Comparison of ENCODE assay signal across 39 cellular contexts in genomic region chr16:19443659-19444058, GRCh38. TPM values are rescaled to one million over a fixed set of nuclear protein-coding genes. Genes with fewer than 3 reads are reported as not detected.
"Had no signal": no experiment of that assay in that cellular context is flagged by ENCODE, and none has a peak within 500 bp of the region (broad histone marks: within the 10 kb centered on the region; RNA-seq: fewer than 3 reads in every experiment).

No MANE protein-coding gene starts in this region.

- H3K4me1 ChIP-seq: adrenal gland, body of pancreas, breast epithelium had no signal

- H3K27ac ChIP-seq: adrenal gland, body of pancreas, brain microvascular endothelial cell, breast epithelium, VCaP had no signal

- H3K4me3 ChIP-seq: adrenal gland, body of pancreas, breast epithelium had no signal

- H3K9me3 ChIP-seq: adrenal gland, body of pancreas, breast epithelium had no signal

- H3K36me3 Mint-ChIP-seq: activated CD4-positive, alpha-beta memory T cell treated with anti-CD3 and anti-CD28 coated beads for 36 hours; activated naive CD4-positive, alpha-beta T cell treated with anti-CD3 and anti-CD28 coated beads, Interleukin-2, amount 50 U/mL, for 72 hours; activated naive CD8-positive, alpha-beta T cell treated with anti-CD3 and anti-CD28 coated beads for 36 hours had no signal

- ATAC-seq: activated CD8-positive, alpha-beta T cell treated with anti-CD3 and anti-CD28 coated beads for 36 hours; activated naive CD4-positive, alpha-beta T cell treated with anti-CD3 and anti-CD28 coated beads, Interleukin-2, amount 50 U/mL, for 72 hours; activated T-cell treated with anti-CD3 and anti-CD28 coated beads, Interleukin-2, amount 50 U/mL, for 4 hours; activated T-cell treated with anti-CD3 and anti-CD28 coated beads, Interleukin-2, amount 50 U/mL, for 72 hours; activated T-helper 17 cell treated with anti-CD3 and anti-CD28 coated beads, Interleukin-2, amount 50 U/mL, for 72 hours; body of pancreas had no signal

- DNase-seq: activated B cell treated with CpG ODN at 0.5 μM for 24 hours; activated CD4-positive, alpha-beta memory T cell treated with anti-CD3 and anti-CD28 coated beads for 36 hours; activated CD4-positive, alpha-beta T cell treated with anti-CD3 and anti-CD28 coated beads for 4 hours; activated CD4-positive, alpha-beta T cell treated with anti-CD3 and anti-CD28 coated beads, Interleukin-2, amount 10 ng/mL, durations not matched to agents 24 days and 14 days; activated CD4-positive, alpha-beta T cell treated with anti-CD3 and anti-CD28 coated beads, Interleukin-2, amount 50 U/mL, for 1 hour; activated CD4-positive, alpha-beta T cell treated with anti-CD3 and anti-CD28 coated beads, Interleukin-2, amount 50 U/mL, for 4 hours; activated CD4-positive, CD25-positive, alpha-beta regulatory T cell treated with anti-CD3 and anti-CD28 coated beads, Interleukin-2, amount 50 U/mL, for 72 hours; activated CD8-positive, alpha-beta memory T cell treated with anti-CD3 and anti-CD28 coated beads, Interleukin-2, amount 50 U/mL, for 4 hours; activated CD8-positive, alpha-beta T cell treated with anti-CD3 and anti-CD28 coated beads for 36 hours; activated effector memory CD4-positive, alpha-beta T cell treated with anti-CD3 and anti-CD28 coated beads, Interleukin-2, amount 50 U/mL, for 16 hours; activated gamma-delta T cell treated with Interleukin-2 at 50 U/mL for 16 hours; activated naive CD4-positive, alpha-beta T cell; activated naive CD4-positive, alpha-beta T cell treated with anti-CD3 and anti-CD28 coated beads for 36 hours; activated naive CD4-positive, alpha-beta T cell treated with anti-CD3 and anti-CD28 coated beads, Interleukin-2, amount 50 U/mL, for 16 hours; activated naive CD8-positive, alpha-beta T cell treated with anti-CD3 and anti-CD28 coated beads for 36 hours; activated T-cell treated with anti-CD3 and anti-CD28 coated beads for 4 hours; activated T-cell treated with anti-CD3 and anti-CD28 coated beads, Interleukin-2, amount 50 U/mL, for 1 hour; activated T-cell treated with anti-CD3 and anti-CD28 coated beads, Interleukin-2, amount 50 U/mL, for 4 hours; activated T-cell treated with anti-CD3 and anti-CD28 coated beads, Interleukin-2, amount 50 U/mL, for 72 hours; adrenal gland; amniotic stem cell; aorta; body of pancreas; brain microvascular endothelial cell; central memory CD4-positive, alpha-beta T cell; T-helper 1 cell; T-helper 2 cell; T-helper 9 cell had no signal

- H3K27ac Mint-ChIP-seq: activated B cell treated with CpG ODN at 0.5 μM for 24 hours; activated CD4-positive, alpha-beta memory T cell treated with anti-CD3 and anti-CD28 coated beads for 36 hours; activated CD4-positive, alpha-beta T cell treated with anti-CD3 and anti-CD28 coated beads, Interleukin-2, amount 10 ng/mL, durations not matched to agents 24 days and 14 days; activated CD8-positive, alpha-beta T cell treated with anti-CD3 and anti-CD28 coated beads for 36 hours; activated naive CD4-positive, alpha-beta T cell treated with anti-CD3 and anti-CD28 coated beads for 36 hours; activated naive CD4-positive, alpha-beta T cell treated with anti-CD3 and anti-CD28 coated beads, Interleukin-2, amount 50 U/mL, for 72 hours; activated naive CD8-positive, alpha-beta T cell treated with anti-CD3 and anti-CD28 coated beads for 36 hours; activated T-cell treated with anti-CD3 and anti-CD28 coated beads, Interleukin-2, amount 50 U/mL, for 72 hours; activated T-helper 1 cell treated with anti-CD3 and anti-CD28 coated beads, Interleukin-12 subunit alpha, Interleukin-12 subunit beta, Interleukin-2, Interleukin-4 antibody, amounts not matched to agents 30 ng/mL and 10 ng/mL and 1 ng/mL, durations not matched to agents 14 hours and 24 hours and 36 hours; activated T-helper 17 cell treated with anti-CD3 and anti-CD28 coated beads, Interleukin-2, amount 50 U/mL, for 72 hours; T-helper 1 cell treated with Interleukin-12 subunit alpha and Interleukin-12 subunit beta and Interleukin-4 antibody, amounts not matched to agents 30 μg/mL and 1 μg/mL, for 36 hours; T-helper 2 cell treated with Interferon-gamma antibody and Interleukin-4, amounts not matched to agents 5 μg/mL and 100 μg/mL, for 36 hours had no signal

- H3K36me3 ChIP-seq: adrenal gland, brain microvascular endothelial cell, breast epithelium had no signal

- FAIRE-seq: astrocyte, TTC549 had no signal

- H3K4me3 Mint-ChIP-seq: activated B cell treated with CpG ODN at 0.5 μM for 24 hours; activated CD4-positive, alpha-beta memory T cell treated with anti-CD3 and anti-CD28 coated beads for 36 hours; activated CD4-positive, alpha-beta T cell treated with anti-CD3 and anti-CD28 coated beads, Interleukin-2, amount 10 ng/mL, durations not matched to agents 24 days and 14 days; activated CD8-positive, alpha-beta T cell treated with anti-CD3 and anti-CD28 coated beads for 36 hours; activated naive CD4-positive, alpha-beta T cell treated with anti-CD3 and anti-CD28 coated beads for 36 hours; activated naive CD8-positive, alpha-beta T cell treated with anti-CD3 and anti-CD28 coated beads for 36 hours; activated T-cell treated with anti-CD3 and anti-CD28 coated beads, Interleukin-2, amount 50 U/mL, for 4 hours; activated T-cell treated with anti-CD3 and anti-CD28 coated beads, Interleukin-2, amount 50 U/mL, for 72 hours; activated T-helper 1 cell treated with anti-CD3 and anti-CD28 coated beads, Interleukin-12 subunit alpha, Interleukin-12 subunit beta, Interleukin-2, Interleukin-4 antibody, amounts not matched to agents 30 ng/mL and 10 ng/mL and 1 ng/mL, durations not matched to agents 14 hours and 24 hours and 36 hours; activated T-helper 17 cell treated with anti-CD3 and anti-CD28 coated beads, Interleukin-2, amount 50 U/mL, for 72 hours; T-helper 1 cell treated with Interleukin-12 subunit alpha and Interleukin-12 subunit beta and Interleukin-4 antibody, amounts not matched to agents 30 μg/mL and 1 μg/mL, for 36 hours; T-helper 2 cell treated with Interferon-gamma antibody and Interleukin-4, amounts not matched to agents 5 μg/mL and 100 μg/mL, for 36 hours had no signal

- H3K4me1 Mint-ChIP-seq: activated B cell treated with CpG ODN at 0.5 μM for 24 hours; activated CD4-positive, alpha-beta T cell treated with anti-CD3 and anti-CD28 coated beads, Interleukin-2, amount 10 ng/mL, durations not matched to agents 24 days and 14 days; activated naive CD8-positive, alpha-beta T cell treated with anti-CD3 and anti-CD28 coated beads for 36 hours; activated T-helper 17 cell treated with anti-CD3 and anti-CD28 coated beads, Interleukin-2, amount 50 U/mL, for 72 hours had no signal

- H3K27me3 ChIP-seq: adrenal gland, body of pancreas, brain microvascular endothelial cell, breast epithelium had no signal

- H3K9me3 Mint-ChIP-seq: activated B cell treated with CpG ODN at 0.5 μM for 24 hours; activated CD4-positive, alpha-beta memory T cell treated with anti-CD3 and anti-CD28 coated beads for 36 hours; activated CD8-positive, alpha-beta T cell treated with anti-CD3 and anti-CD28 coated beads for 36 hours; activated naive CD4-positive, alpha-beta T cell treated with anti-CD3 and anti-CD28 coated beads for 36 hours; activated naive CD8-positive, alpha-beta T cell treated with anti-CD3 and anti-CD28 coated beads for 36 hours; activated T-helper 17 cell treated with anti-CD3 and anti-CD28 coated beads, Interleukin-2, amount 50 U/mL, for 72 hours; T-helper 2 cell treated with Interferon-gamma antibody and Interleukin-4, amounts not matched to agents 5 μg/mL and 100 μg/mL, for 36 hours had no signal

RNA-seq across cellular contexts. Expression of gene TMC5, which starts 26.0 kb away (rescaled TPM):
- total RNA-seq: activated B cell treated with CpG ODN at 0.5 μM for 24 hours; activated CD4-positive, alpha-beta memory T cell treated with anti-CD3 and anti-CD28 coated beads for 36 hours; activated CD4-positive, alpha-beta T cell treated with anti-CD3 and anti-CD28 coated beads, Interleukin-2, amount 10 ng/mL, durations not matched to agents 24 days and 14 days; activated CD8-positive, alpha-beta memory T cell treated with anti-CD3 and anti-CD28 coated beads for 36 hours; activated CD8-positive, alpha-beta T cell treated with anti-CD3 and anti-CD28 coated beads for 36 hours; activated naive CD4-positive, alpha-beta T cell treated with anti-CD3 and anti-CD28 coated beads for 36 hours; activated naive CD4-positive, alpha-beta T cell treated with anti-CD3 and anti-CD28 coated beads, Interleukin-2, amount 50 U/mL, for 72 hours; activated naive CD8-positive, alpha-beta T cell treated with anti-CD3 and anti-CD28 coated beads for 36 hours; activated T-cell treated with anti-CD3 and anti-CD28 coated beads, Interleukin-2, amount 50 U/mL, for 72 hours; cardiac septum had no signal
